In genomic region chr11:2533642-2534115, GRCh38 we compare ENCODE assay signal across 1 cellular context.
TF ChIP-seq lines count a peak whose summit lies in the region.

No MANE protein-coding gene starts in this region.

TF ChIP-seq in SK-N-SH treated with all-trans-retinoic acid at 6 μM for 48 hours, 23 proteins besides CTCF, POLR2A, EP300 and RAD21 (continued from another document):
- no peak for TF ChIP-seq CSRNP3 (CRISPR knock-in tag; IDR thresholded peaks at IDR 0.05)
- no peak for TF ChIP-seq CREB5 (CRISPR knock-in tag; IDR thresholded peaks at IDR 0.05; ENCODE audit: low read depth)
